ENCODE assay signal across 23 cellular contexts in the genomic region with DNA sequence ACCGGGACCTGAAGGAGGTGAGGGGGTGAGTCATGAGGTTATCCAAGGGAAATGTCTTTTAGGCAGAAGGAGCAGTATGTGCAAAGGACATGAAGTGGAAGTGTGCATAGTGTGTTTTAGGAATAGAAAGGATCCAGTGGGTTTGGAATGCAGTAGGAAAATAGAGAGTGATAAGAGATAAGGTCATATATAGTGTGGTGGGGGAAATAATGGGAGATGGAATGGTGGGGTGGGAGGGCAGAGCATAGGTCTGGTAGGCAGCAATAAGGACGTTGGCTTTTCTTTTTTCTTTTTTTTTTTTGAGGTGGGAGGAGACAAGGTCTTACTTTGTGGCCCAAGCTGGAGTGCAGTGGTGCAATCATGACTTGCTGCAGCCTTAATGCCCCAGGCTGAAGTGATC.
"Had no signal": no experiment of that assay in that cellular context is flagged by ENCODE, and none has a peak within 500 bp of the region (broad histone marks: within the 10 kb centered on the region; RNA-seq: fewer than 3 reads in every experiment).

No MANE protein-coding gene starts in this region.

- H3K36me3 Mint-ChIP-seq: natural killer cell had no signal

- H3K4me1 ChIP-seq: lower lobe of right lung, pancreas, prostate gland, spleen, testis, upper lobe of right lung, vagina had no signal

- H3K27me3 Mint-ChIP-seq: memory B cell; stimulated activated memory B cell treated with anti-CD40 and anti-IgM and Interleukin-4, amounts not matched to agents 10 μg/mL and 1 μg/mL and 100 μg/mL, for 72 hours; stimulated activated naive CD8-positive, alpha-beta T cell treated with anti-CD3 and anti-CD28 coated beads, Interleukin-15, amount 100 ng/mL, for 72 hours had no signal

- FAIRE-seq: keratinocyte, pancreas had no signal

- H3K36me3 ChIP-seq: lower lobe of right lung, pancreas, prostate gland, upper lobe of right lung, vagina had no signal

- DNase-seq: dermis blood vessel endothelial cell; foreskin keratinocyte; immature natural killer cell; left cardiac atrium; left ventricle myocardium inferior; lower lobe of right lung; natural killer cell; occipital lobe; spleen; stimulated activated CD4-positive, alpha-beta T cell treated with anti-CD3 and anti-CD28 coated beads, Interleukin-15, amount 100 ng/mL, for 24 hours; stimulated activated CD4-positive, alpha-beta T cell treated with anti-CD3 and anti-CD28 coated beads, Interleukin-1b, Interleukin-23, amount 100 ng/mL, for 48 hours; stimulated activated CD4-positive, alpha-beta T cell treated with anti-CD3 and anti-CD28 coated beads, Interleukin-4, amount 100 ng/mL, for 24 hours; stimulated activated naive CD8-positive, alpha-beta T cell treated with anti-CD3 and anti-CD28 coated beads, Interleukin-15, amount 100 ng/mL, for 72 hours; testis; upper lobe of right lung had no signal

- H3K27ac Mint-ChIP-seq: immature natural killer cell; memory B cell; mesothelial cell of epicardium; natural killer cell; stimulated activated memory B cell treated with anti-CD40 and anti-IgM and Interleukin-4, amounts not matched to agents 10 μg/mL and 1 μg/mL and 100 μg/mL, for 72 hours; stimulated activated naive CD8-positive, alpha-beta T cell treated with anti-CD3 and anti-CD28 coated beads, Interleukin-15, amount 100 ng/mL, for 72 hours had no signal

- H3K4me1 Mint-ChIP-seq: immature natural killer cell; memory B cell; stimulated activated memory B cell treated with anti-CD40 and anti-IgM and Interleukin-4, amounts not matched to agents 10 μg/mL and 1 μg/mL and 100 μg/mL, for 72 hours; stimulated activated naive CD8-positive, alpha-beta T cell treated with anti-CD3 and anti-CD28 coated beads, Interleukin-15, amount 100 ng/mL, for 72 hours had no signal

- H3K27ac ChIP-seq: left ventricle myocardium inferior, lower lobe of right lung, pancreas, prostate gland, spleen, testis, tibial nerve, upper lobe of right lung, vagina had no signal

- H3K4me3 Mint-ChIP-seq: immature natural killer cell; memory B cell; mesothelial cell of epicardium; natural killer cell; stimulated activated memory B cell treated with anti-CD40 and anti-IgM and Interleukin-4, amounts not matched to agents 10 μg/mL and 1 μg/mL and 100 μg/mL, for 72 hours; stimulated activated naive CD8-positive, alpha-beta T cell treated with anti-CD3 and anti-CD28 coated beads, Interleukin-15, amount 100 ng/mL, for 72 hours had no signal

- H3K4me3 ChIP-seq: left ventricle myocardium inferior, lower lobe of right lung, pancreas, prostate gland, spleen, testis, tibial nerve, upper lobe of right lung, vagina had no signal

- H3K9me3 ChIP-seq: left ventricle myocardium inferior, lower lobe of right lung, pancreas, prostate gland, spleen, testis, upper lobe of right lung, vagina had no signal

- H3K9me3 Mint-ChIP-seq: immature natural killer cell; memory B cell; mesothelial cell of epicardium; natural killer cell; stimulated activated memory B cell treated with anti-CD40 and anti-IgM and Interleukin-4, amounts not matched to agents 10 μg/mL and 1 μg/mL and 100 μg/mL, for 72 hours; stimulated activated naive CD8-positive, alpha-beta T cell treated with anti-CD3 and anti-CD28 coated beads, Interleukin-15, amount 100 ng/mL, for 72 hours had no signal
